Comparison of ENCODE assay signal across 29 cellular contexts in the genomic region with DNA sequence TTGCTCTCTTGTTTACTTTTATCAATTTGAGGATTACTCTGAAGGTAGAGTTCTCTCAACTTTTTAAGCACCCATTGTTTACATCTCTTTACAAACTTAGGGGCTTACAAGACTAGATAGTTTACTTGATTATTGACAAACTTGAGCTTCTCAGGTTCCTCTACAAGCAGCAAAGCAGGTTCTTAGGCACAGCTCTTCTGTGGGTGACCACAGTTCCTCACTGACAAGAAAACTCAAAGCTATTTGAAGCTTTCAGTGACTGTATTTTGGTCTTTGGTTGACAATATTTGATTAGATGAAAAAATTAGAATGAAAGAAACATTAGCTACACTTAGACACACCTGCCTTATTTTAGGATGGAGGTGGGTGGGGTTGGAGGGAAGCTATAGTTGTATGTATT.
DNase-seq lines count a peak whose midpoint lies in the region; ATAC-seq, FAIRE-seq and TF ChIP-seq lines count a peak whose summit lies in the region.
"Had no signal": no experiment of that assay in that cellular context is flagged by ENCODE, and none has a peak within 500 bp of the region (broad histone marks: within the 10 kb centered on the region; RNA-seq: fewer than 3 reads in every experiment).

No MANE protein-coding gene starts in this region.

- peak overlapping the region; percentile 91 for H3K27ac Mint-ChIP-seq in activated CD8-positive, alpha-beta memory T cell treated with anti-CD3 and anti-CD28 coated beads, Interleukin-2, amount 10 ng/mL, durations not matched to agents 7 days and 5 days
- H3K27ac Mint-ChIP-seq in T-helper 2 cell treated with Interferon-gamma antibody and Interleukin-4, amounts not matched to agents 5 μg/mL and 100 μg/mL, for 36 hours = peak overlapping the region; percentile 95
- H3K27ac Mint-ChIP-seq in endodermal cell (no peak overlapping the region), mesothelial cell of epicardium (no peak overlapping the region)
- H3K27ac Mint-ChIP-seq: memory B cell; stimulated activated naive B cell treated with anti-CD40 and anti-IgM and Interleukin-4, amounts not matched to agents 10 μg/mL and 1 μg/mL and 100 μg/mL, for 72 hours had no signal

- no peak overlapping the region for H3K4me2 ChIP-seq in HepG2 (ENCODE audit: low read depth, low read length)

- FAIRE-seq in HepG2 (lab: Jason Lieb, UNC) = no peak
- FAIRE-seq: A204.1, astrocyte, small intestine had no signal

- CTCF ChIA-PET in activated CD8-positive, alpha-beta memory T cell treated with anti-CD3 and anti-CD28 coated beads, Interleukin-2, amount 10 ng/mL, durations not matched to agents 7 days and 5 days (lab: Charles Lee) = interaction anchor here (0.6 to 0.9 kb wide), 6 partner anchors 16 to 358 kb away, joined by 3 to 4 read pairs (median 3); no protein-coding TSS in a partner anchor
- CTCF ChIA-PET in HepG2 (lab: Yijun Ruan, JAX; ENCODE audit: low intra/inter-chr PET ratio, low total read pairs) = no interaction called here

- no peak overlapping the region for H2AFZ ChIP-seq in HepG2 (ENCODE audit: low read length)

- no peaks in the 10 kb centered on the region for H3K36me3 ChIP-seq in endodermal cell (ENCODE audit: control insufficient read depth, insufficient read depth, low read length)
- H3K36me3 ChIP-seq in HepG2 (replicated peaks in 1 of 2; ENCODE audit: control insufficient read depth in 1 of 2, insufficient read depth in 2 of 2, low read length in 2 of 2) = peaks cover 0 to 2% of the 10 kb centered on the region in 2 experiments; a peak in 1 of 5 replicates
- H3K36me3 ChIP-seq: neutrophil, right atrium auricular region, suprapubic skin, upper lobe of right lung had no signal

- no peak overlapping the region for H3K27ac ChIP-seq in endodermal cell (ENCODE audit: low read depth, low read length)
- H3K27ac ChIP-seq in HepG2 (ENCODE audit: extremely low read length, insufficient read depth, low read length) = no peak overlapping the region
- H3K27ac ChIP-seq: neutrophil, right atrium auricular region, suprapubic skin, upper lobe of right lung had no signal

- H3K4me1 ChIP-seq in endodermal cell (ENCODE audit: control insufficient read depth, insufficient read depth, low read length) = peaks cover 3% of the 10 kb centered on the region
- no peaks in the 10 kb centered on the region for H3K4me1 ChIP-seq in HepG2 (ENCODE audit: insufficient read depth, low read length)
- H3K4me1 ChIP-seq: right atrium auricular region, suprapubic skin, upper lobe of right lung had no signal

- no peaks in the 10 kb centered on the region for H3K79me2 ChIP-seq in HepG2 (ENCODE audit: insufficient read depth, low read length)

- H3K9me3 Mint-ChIP-seq in activated CD8-positive, alpha-beta memory T cell treated with anti-CD3 and anti-CD28 coated beads, Interleukin-2, amount 10 ng/mL, durations not matched to agents 7 days and 5 days (ENCODE audit: low read depth) = peaks cover 4% of the 10 kb centered on the region
- H3K9me3 Mint-ChIP-seq in T-helper 2 cell treated with Interferon-gamma antibody and Interleukin-4, amounts not matched to agents 5 μg/mL and 100 μg/mL, for 36 hours = peaks cover 7% of the 10 kb centered on the region
- H3K9me3 Mint-ChIP-seq in endodermal cell (no peaks in the 10 kb centered on the region), mesothelial cell of epicardium (no peaks in the 10 kb centered on the region)
- H3K9me3 Mint-ChIP-seq: CD8-positive, alpha-beta memory T cell; effector memory CD8-positive, alpha-beta T cell; memory B cell; stimulated activated naive B cell treated with anti-CD40 and anti-IgM and Interleukin-4, amounts not matched to agents 10 μg/mL and 1 μg/mL and 100 μg/mL, for 72 hours had no signal

- no peak overlapping the region for H3K4me3 Mint-ChIP-seq in activated CD8-positive, alpha-beta memory T cell treated with anti-CD3 and anti-CD28 coated beads, Interleukin-2, amount 10 ng/mL, durations not matched to agents 7 days and 5 days
- peak overlapping the region; percentile 66 for H3K4me3 Mint-ChIP-seq in T-helper 2 cell treated with Interferon-gamma antibody and Interleukin-4, amounts not matched to agents 5 μg/mL and 100 μg/mL, for 36 hours
- H3K4me3 Mint-ChIP-seq in endodermal cell (no peak overlapping the region), mesothelial cell of epicardium (no peak overlapping the region)
- H3K4me3 Mint-ChIP-seq: effector memory CD8-positive, alpha-beta T cell; memory B cell; stimulated activated naive B cell treated with anti-CD40 and anti-IgM and Interleukin-4, amounts not matched to agents 10 μg/mL and 1 μg/mL and 100 μg/mL, for 72 hours had no signal

- TF ChIP-seq CTCF in endodermal cell (conservative IDR thresholded peaks at IDR 0.05) (no peak), HepG2 (CRISPR knock-in tag; IDR thresholded peaks at IDR 0.05) (no peak), mesothelial cell of epicardium (IDR thresholded peaks at IDR 0.05; ENCODE audit: unreplicated experiment) (no peak)

- TF ChIP-seq RAD21 in HepG2 (CRISPR knock-in tag; IDR thresholded peaks at IDR 0.05) = no peak

- no peaks in the 10 kb centered on the region for H4K20me1 ChIP-seq in HepG2 (ENCODE audit: insufficient read depth, low read length)

- ATAC-seq in activated CD8-positive, alpha-beta memory T cell treated with anti-CD3 and anti-CD28 coated beads, Interleukin-2, amount 10 ng/mL, durations not matched to agents 7 days and 5 days = peak; percentile 30
- no peak for ATAC-seq in HepG2
- ATAC-seq: Panc1; stimulated activated naive B cell treated with anti-CD40 and anti-IgM and Interleukin-4, amounts not matched to agents 10 μg/mL and 1 μg/mL and 100 μg/mL, for 72 hours; upper lobe of right lung had no signal

- H3K27me3 ChIP-seq in endodermal cell (ENCODE audit: control insufficient read depth, insufficient read depth, low read length, poor library complexity, severe bottlenecking) (no peaks in the 10 kb centered on the region), HepG2 (ENCODE audit: control insufficient read depth in 1 of 2, insufficient read depth in 2 of 2, low read length in 2 of 2) (no peaks in the 10 kb centered on the region)
- H3K27me3 ChIP-seq: neutrophil, right atrium auricular region, suprapubic skin, upper lobe of right lung had no signal

- POLR2A ChIA-PET in HepG2 (lab: Yijun Ruan, JAX) = no interaction called here

- H3K9me3 ChIP-seq in endodermal cell (ENCODE audit: control insufficient read depth, low read length) = peaks cover 5% of the 10 kb centered on the region
- no peaks in the 10 kb centered on the region for H3K9me3 ChIP-seq in HepG2 (ENCODE audit: low read length)
- H3K9me3 ChIP-seq: neutrophil, right atrium auricular region, suprapubic skin, upper lobe of right lung had no signal

- no peak for DNase-seq in activated CD8-positive, alpha-beta memory T cell treated with anti-CD3 and anti-CD28 coated beads, Interleukin-2, amount 10 ng/mL, durations not matched to agents 7 days and 5 days
- no peak for DNase-seq in activated CD8-positive, alpha-beta memory T cell treated with anti-CD3 and anti-CD28 coated beads for 24 hours
- DNase-seq in Jurkat, Clone E6-1 (ENCODE audit: low read depth, low spot score) = peak; percentile 47
- DNase-seq in T-helper 2 cell treated with Interferon-gamma antibody and Interleukin-4, amounts not matched to agents 5 μg/mL and 100 μg/mL, for 36 hours (ENCODE audit: low spot score) = no peak
- DNase-seq in endodermal cell = no peak
- DNase-seq in HepG2 (ENCODE audit: low spot score) = no peak
- no peak for DNase-seq in NCI-H2171 (lab: John Stamatoyannopoulos, UW)
- DNase-seq in mesothelial cell of epicardium (ENCODE audit: low spot score in 2 of 2, unreplicated experiment in 2 of 2) = no peak
- DNase-seq: CD8-positive, alpha-beta memory T cell; effector memory CD8-positive, alpha-beta T cell; erythroblast; glutamatergic neuron; Karpas-422; NCI-H1436; NCI-H2081 treated with DMSO at 0.1 percent for 48 hours; NCI-H345; NCI-H69; posterior cingulate gyrus; SHP77; small intestine; stimulated activated naive B cell treated with anti-CD40 and anti-IgM and Interleukin-4, amounts not matched to agents 10 μg/mL and 1 μg/mL and 100 μg/mL, for 72 hours; upper lobe of right lung had no signal

- peaks cover 11% of the 10 kb centered on the region for H3K36me3 Mint-ChIP-seq in activated CD8-positive, alpha-beta memory T cell treated with anti-CD3 and anti-CD28 coated beads, Interleukin-2, amount 10 ng/mL, durations not matched to agents 7 days and 5 days
- peaks cover 9% of the 10 kb centered on the region for H3K36me3 Mint-ChIP-seq in T-helper 2 cell treated with Interferon-gamma antibody and Interleukin-4, amounts not matched to agents 5 μg/mL and 100 μg/mL, for 36 hours (ENCODE audit: low read depth)
- H3K36me3 Mint-ChIP-seq in endodermal cell (ENCODE audit: low read depth) (peaks cover 2% of the 10 kb centered on the region), mesothelial cell of epicardium (no peaks in the 10 kb centered on the region)
- H3K36me3 Mint-ChIP-seq: memory B cell had no signal

- no peak overlapping the region for H3K9ac ChIP-seq in endodermal cell (ENCODE audit: extremely low read depth, low read length, poor library complexity, severe bottlenecking)
- H3K9ac ChIP-seq in HepG2 (ENCODE audit: insufficient read depth, low read depth, low read length) = no peak overlapping the region

- intact Hi-C loops in HepG2 (cut with micrococcal nuclease; ENCODE audit: unreplicated experiment) = no loop called here

- TF ChIP-seq EP300 in HepG2 (IDR thresholded peaks at IDR 0.05; ENCODE audit: low read depth in 2 of 2, low read length in 2 of 2) (no peak), HepG2 (CRISPR knock-in tag; IDR thresholded peaks at IDR 0.05; ENCODE audit: borderline replicate concordance) (no peak)

- TF ChIP-seq POLR2A in HepG2 (IDR thresholded peaks at IDR 0.05; ENCODE audit: insufficient read depth in 1 of 2, low read depth in 2 of 2, low read length in 2 of 2) = no peak

- in situ Hi-C loops in HepG2 (cut with HindIII; ENCODE audit: extremely low pct_ligation_motif_present, low pct_unique_long_range_greater_than_20kb) = no loop called here

- H3K4me1 Mint-ChIP-seq in activated CD8-positive, alpha-beta memory T cell treated with anti-CD3 and anti-CD28 coated beads, Interleukin-2, amount 10 ng/mL, durations not matched to agents 7 days and 5 days = peaks cover 28% of the 10 kb centered on the region
- H3K4me1 Mint-ChIP-seq in T-helper 2 cell treated with Interferon-gamma antibody and Interleukin-4, amounts not matched to agents 5 μg/mL and 100 μg/mL, for 36 hours (ENCODE audit: low read depth) = peaks cover 37% of the 10 kb centered on the region
- H3K4me1 Mint-ChIP-seq in endodermal cell (peaks cover 17% of the 10 kb centered on the region), mesothelial cell of epicardium (no peaks in the 10 kb centered on the region)
- H3K4me1 Mint-ChIP-seq: memory B cell; stimulated activated naive B cell treated with anti-CD40 and anti-IgM and Interleukin-4, amounts not matched to agents 10 μg/mL and 1 μg/mL and 100 μg/mL, for 72 hours had no signal

- H3K27me3 Mint-ChIP-seq in activated CD8-positive, alpha-beta memory T cell treated with anti-CD3 and anti-CD28 coated beads, Interleukin-2, amount 10 ng/mL, durations not matched to agents 7 days and 5 days = no peaks in the 10 kb centered on the region
- no peaks in the 10 kb centered on the region for H3K27me3 Mint-ChIP-seq in T-helper 2 cell treated with Interferon-gamma antibody and Interleukin-4, amounts not matched to agents 5 μg/mL and 100 μg/mL, for 36 hours (ENCODE audit: low read depth)
- H3K27me3 Mint-ChIP-seq in endodermal cell (ENCODE audit: insufficient read depth) (peaks cover 4% of the 10 kb centered on the region), mesothelial cell of epicardium (ENCODE audit: low read depth) (no peaks in the 10 kb centered on the region)
- H3K27me3 Mint-ChIP-seq: CD8-positive, alpha-beta memory T cell; effector memory CD8-positive, alpha-beta T cell; memory B cell; stimulated activated naive B cell treated with anti-CD40 and anti-IgM and Interleukin-4, amounts not matched to agents 10 μg/mL and 1 μg/mL and 100 μg/mL, for 72 hours had no signal

- H3K4me3 ChIP-seq in Jurkat, Clone E6-1 (ENCODE audit: low read length) = no peak overlapping the region
- peak overlapping the region; percentile 21 for H3K4me3 ChIP-seq in endodermal cell (ENCODE audit: low read length)
- H3K4me3 ChIP-seq in HepG2 (replicated peaks in 1 of 3; ENCODE audit: insufficient read depth in 1 of 3, low read depth in 2 of 3, low read length in 3 of 3) = no peak overlapping the region
- H3K4me3 ChIP-seq: right atrium auricular region, suprapubic skin, upper lobe of right lung had no signal

- no TSS peak for BruUV-seq in HepG2 (replicated peaks; lab: Mats Ljungman, UMichigan)

Comparison
In these comparisons a context has a peak if more than half of its experiments do, and no peak if none do; other contexts are left out.
1. H3K27ac Mint-ChIP-seq: peak in activated CD8-positive, alpha-beta memory T cell treated with anti-CD3 and anti-CD28 coated beads, Interleukin-2, amount 10 ng/mL, durations not matched to agents 7 days and 5 days (single experiment) and T-helper 2 cell treated with Interferon-gamma antibody and Interleukin-4, amounts not matched to agents 5 μg/mL and 100 μg/mL, for 36 hours (single experiment); none in endodermal cell (single experiment) and mesothelial cell of epicardium (single experiment).